18 cellular contexts compared by ENCODE assay signal in genomic region chr2:223787358-223787757, GRCh38. TPM values are rescaled to one million over a fixed set of nuclear protein-coding genes. Genes with fewer than 3 reads are reported as not detected.
DNase-seq lines count a peak whose midpoint lies in the region; ATAC-seq and TF ChIP-seq lines count a peak whose summit lies in the region.
"Had no signal": no experiment of that assay in that cellular context is flagged by ENCODE, and none has a peak within 500 bp of the region (broad histone marks: within the 10 kb centered on the region; RNA-seq: fewer than 3 reads in every experiment).

No MANE protein-coding gene starts in this region.

- no peak for TF ChIP-seq EP300 in sigmoid colon (IDR thresholded peaks at IDR 0.05)

- TF ChIP-seq POLR2A in sigmoid colon (IDR thresholded peaks at IDR 0.05), result no peak

- no peaks in the 10 kb centered on the region for H3K4me1 ChIP-seq in sigmoid colon
- H3K4me1 ChIP-seq in CD8-positive, alpha-beta memory T cell (ENCODE audit: insufficient read depth, low read length), result no peaks in the 10 kb centered on the region
- H3K4me1 ChIP-seq: body of pancreas, pancreas had no signal

- no peak overlapping the region for H3K4me3 ChIP-seq in sigmoid colon
- no peak overlapping the region for H3K4me3 ChIP-seq in CD8-positive, alpha-beta memory T cell (ENCODE audit: low read length)
- H3K4me3 ChIP-seq: body of pancreas, pancreas, thoracic aorta had no signal

- no peaks in the 10 kb centered on the region for H3K27me3 Mint-ChIP-seq in stimulated activated naive B cell treated with anti-CD40 and anti-IgM and Interleukin-4, amounts not matched to agents 10 μg/mL and 1 μg/mL and 100 μg/mL, for 72 hours
- peaks cover 0 to 5% of the 10 kb centered on the region in 2 donors for H3K27me3 Mint-ChIP-seq in CD8-positive, alpha-beta memory T cell
- H3K27me3 Mint-ChIP-seq: CD4-positive, CD25-positive, alpha-beta regulatory T cell had no signal

- CTCF ChIA-PET in CD8-positive, alpha-beta memory T cell (lab: Charles Lee), result no interaction called here

- peak overlapping the region; percentile 88 for H3K27ac Mint-ChIP-seq in stimulated activated naive B cell treated with anti-CD40 and anti-IgM and Interleukin-4, amounts not matched to agents 10 μg/mL and 1 μg/mL and 100 μg/mL, for 72 hours
- no peak overlapping the region for H3K27ac Mint-ChIP-seq in CD8-positive, alpha-beta memory T cell

- no peaks in the 10 kb centered on the region for H3K36me3 ChIP-seq in sigmoid colon
- no peaks in the 10 kb centered on the region for H3K36me3 ChIP-seq in CD8-positive, alpha-beta memory T cell (ENCODE audit: insufficient read depth, low read length)
- H3K36me3 ChIP-seq: pancreas, thoracic aorta had no signal

- DNase-seq in stimulated activated naive B cell treated with anti-CD40 and anti-IgM and Interleukin-4, amounts not matched to agents 10 μg/mL and 1 μg/mL and 100 μg/mL, for 72 hours, result no peak
- DNase-seq in activated T-cell treated with anti-CD3 and anti-CD28 coated beads, Interleukin-2, amount 50 U/mL, for 1 hour, result no peak
- DNase-seq in sigmoid colon, result no peak
- DNase-seq in CD8-positive, alpha-beta memory T cell, result no peak
- DNase-seq: body of pancreas; CD4-positive, CD25-positive, alpha-beta regulatory T cell; effector CD4-positive, alpha-beta T cell; GDM1; mesendoderm; NCI-H1105 treated with DMSO at 0.1 percent for 48 hours; NCI-H510A; pancreas; stimulated activated CD4-positive, alpha-beta T cell treated with anti-CD3 and anti-CD28 coated beads, Interleukin-12 subunit alpha, Interleukin-12 subunit beta, amount 100 ng/mL, for 4 hours; T1000 had no signal

- TF ChIP-seq CTCF in sigmoid colon (IDR thresholded peaks at IDR 0.05), result no peak

- peaks cover 31 to 44% of the 10 kb centered on the region in 2 donors for H3K36me3 Mint-ChIP-seq in stimulated activated naive B cell treated with anti-CD40 and anti-IgM and Interleukin-4, amounts not matched to agents 10 μg/mL and 1 μg/mL and 100 μg/mL, for 72 hours
- peaks cover 0 to 24% (median 7%) of the 10 kb centered on the region in 3 donors for H3K36me3 Mint-ChIP-seq in CD8-positive, alpha-beta memory T cell

- POLR2A ChIA-PET in CD8-positive, alpha-beta memory T cell (lab: Charles Lee), result no interaction called here

- H3K27ac ChIP-seq in sigmoid colon, result no peak overlapping the region
- no peak overlapping the region for H3K27ac ChIP-seq in CD8-positive, alpha-beta memory T cell (ENCODE audit: low read depth, low read length)
- H3K27ac ChIP-seq: body of pancreas, pancreas, thoracic aorta had no signal

- peaks cover 0 to 2% of the 10 kb centered on the region in 2 donors for H3K9me3 Mint-ChIP-seq in stimulated activated naive B cell treated with anti-CD40 and anti-IgM and Interleukin-4, amounts not matched to agents 10 μg/mL and 1 μg/mL and 100 μg/mL, for 72 hours
- H3K9me3 Mint-ChIP-seq in CD8-positive, alpha-beta memory T cell, result no peaks in the 10 kb centered on the region

- intact Hi-C loops in sigmoid colon (cut with DNase I), result no loop called here

- ATAC-seq in GM19043 (IDR thresholded peaks at IDR 0.05; ENCODE audit: low read depth, unreplicated experiment) (peak; percentile 42), HG02610 (IDR thresholded peaks at IDR 0.05; ENCODE audit: unreplicated experiment) (peak; percentile 55), HG03521 (IDR thresholded peaks at IDR 0.05; ENCODE audit: unreplicated experiment) (peak; percentile 13)
- ATAC-seq in stimulated activated naive B cell treated with anti-CD40 and anti-IgM and Interleukin-4, amounts not matched to agents 10 μg/mL and 1 μg/mL and 100 μg/mL, for 72 hours (replicated peaks), result peak; percentile 75 to 87
- ATAC-seq: body of pancreas, pancreas had no signal

- no peaks in the 10 kb centered on the region for H3K27me3 ChIP-seq in sigmoid colon
- no peaks in the 10 kb centered on the region for H3K27me3 ChIP-seq in CD8-positive, alpha-beta memory T cell (ENCODE audit: insufficient read depth, low read length, poor library complexity, severe bottlenecking)
- H3K27me3 ChIP-seq: body of pancreas, pancreas had no signal

- H3K4me1 Mint-ChIP-seq in stimulated activated naive B cell treated with anti-CD40 and anti-IgM and Interleukin-4, amounts not matched to agents 10 μg/mL and 1 μg/mL and 100 μg/mL, for 72 hours, result peaks cover 36 to 70% of the 10 kb centered on the region in 2 donors
- no peaks in the 10 kb centered on the region for H3K4me1 Mint-ChIP-seq in CD8-positive, alpha-beta memory T cell

- H3K4me3 Mint-ChIP-seq in stimulated activated naive B cell treated with anti-CD40 and anti-IgM and Interleukin-4, amounts not matched to agents 10 μg/mL and 1 μg/mL and 100 μg/mL, for 72 hours, result peak overlapping the region in 1 of 2 donors; percentile 49
- H3K4me3 Mint-ChIP-seq in CD8-positive, alpha-beta memory T cell, result no peak overlapping the region
- H3K4me3 Mint-ChIP-seq: CD4-positive, CD25-positive, alpha-beta regulatory T cell had no signal

- H3K9me3 ChIP-seq in sigmoid colon, result peaks cover 0 to 2% (median 0%) of the 10 kb centered on the region in 4 donors
- no peaks in the 10 kb centered on the region for H3K9me3 ChIP-seq in CD8-positive, alpha-beta memory T cell (ENCODE audit: low read length)
- H3K9me3 ChIP-seq: body of pancreas, pancreas, thoracic aorta had no signal

- 94 to 96% methylated on average over 2 of the region's 2 CpGs for WGBS in sigmoid colon, 2 donors

RNA-seq across cellular contexts. Expression of gene AP1S3, which starts 50.0 kb away (rescaled TPM):
- total RNA-seq in sigmoid colon, result under 1 TPM in 2 of 4 donors, not detected in 2; 0.14 to 0.99 TPM
- 1 to 10 TPM; 3.0 to 7.2 (median 4.0) TPM for polyA plus RNA-seq in sigmoid colon
- 10 to 100 TPM; 15.4 to 16.9 TPM for total RNA-seq in CD8-positive, alpha-beta memory T cell
- 3.9 TPM for polyA plus RNA-seq in CD8-positive, alpha-beta memory T cell

Comparison
In these comparisons a context has a peak if more than half of its experiments do, and no peak if none do; other contexts are left out.
1. ATAC-seq: peak in every context shown above with its lines; median percentile 81 in stimulated activated naive B cell treated with anti-CD40 and anti-IgM and Interleukin-4, amounts not matched to agents 10 μg/mL and 1 μg/mL and 100 μg/mL, for 72 hours; 55 in HG02610; 42 in GM19043; 13 in HG03521.
2. RNA of gene AP1S3, which starts 50.0 kb away (total RNA-seq): 15.4 to 16.9 TPM in CD8-positive, alpha-beta memory T cell; 0.14 to 0.99 TPM in sigmoid colon; every median in the first group is over 4 times any median in the second.